ENCODE assay signal across 32 cellular contexts in the genomic region with DNA sequence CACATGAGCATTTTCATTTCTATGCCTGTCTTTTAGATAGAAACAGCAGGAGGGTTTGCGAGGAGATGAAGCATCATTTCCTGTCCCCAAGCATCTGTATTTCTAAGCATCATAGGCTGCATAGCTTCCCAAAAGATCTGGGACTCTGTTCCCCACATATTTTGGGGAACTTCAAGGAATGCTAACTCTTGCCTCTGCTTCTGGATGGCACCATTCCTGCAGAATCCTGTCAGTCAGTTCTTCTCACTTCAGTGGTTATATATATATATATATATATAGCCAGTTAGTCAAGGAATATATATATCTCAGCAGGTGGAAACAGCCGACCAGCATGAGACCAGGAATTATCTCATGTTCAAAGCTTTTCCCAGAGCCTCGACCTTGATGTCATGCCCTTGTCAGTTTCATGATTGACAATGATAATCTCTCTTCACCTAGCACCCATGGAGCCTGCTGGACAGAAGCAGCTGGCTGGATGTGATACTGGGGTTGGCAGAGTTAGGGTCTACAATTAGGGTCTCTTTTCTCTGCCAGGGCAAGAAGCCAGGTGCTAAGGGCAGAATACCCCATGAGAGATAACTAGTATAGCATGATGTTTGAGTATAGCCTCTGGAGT. TPM values are rescaled to one million over a fixed set of nuclear protein-coding genes. Genes with fewer than 3 reads are reported as not detected.
A peak's percentile ranks its signal among the peaks of the same experiment; 100 is the strongest.
DNase-seq lines count a peak whose midpoint lies in the region; ATAC-seq, FAIRE-seq and TF ChIP-seq lines count a peak whose summit lies in the region.
"Had no signal": no experiment of that assay in that cellular context is flagged by ENCODE, and none has a peak within 500 bp of the region (broad histone marks: within the 10 kb centered on the region; RNA-seq: fewer than 3 reads in every experiment).

No MANE protein-coding gene starts in this region.

- peaks cover 25% of the 10 kb centered on the region for H3K79me2 ChIP-seq in K562 (ENCODE audit: control insufficient read depth, insufficient read depth, low read length)

- no peaks in the 10 kb centered on the region for H3K27me3 ChIP-seq in heart left ventricle
- no peaks in the 10 kb centered on the region for H3K27me3 ChIP-seq in right cardiac atrium (ENCODE audit: control insufficient read depth, insufficient read depth)
- no peaks in the 10 kb centered on the region for H3K27me3 ChIP-seq in K562 (ENCODE audit: control insufficient read depth in 2 of 2, insufficient read depth in 2 of 2, low read length in 2 of 2)
- H3K27me3 ChIP-seq: hepatocyte had no signal

- peak overlapping the region in 2 of 3 experiments; percentile 70 to 100 for H3K4me3 Mint-ChIP-seq in nephron
- no peak overlapping the region for H3K4me3 Mint-ChIP-seq in type B pancreatic cell
- H3K4me3 Mint-ChIP-seq: activated CD4-positive, alpha-beta memory T cell treated with anti-CD3 and anti-CD28 coated beads for 36 hours; activated naive CD8-positive, alpha-beta T cell treated with anti-CD3 and anti-CD28 coated beads for 36 hours; central memory CD8-positive, alpha-beta T cell; HFFc6 had no signal

- H3K4me2 ChIP-seq in K562 (ENCODE audit: insufficient read depth, low read length) = no peak overlapping the region

- intact Hi-C loops in heart left ventricle (cut with DNase I) (loop anchor here in 1 of 10 donors (10.0 kb wide), 1 partner anchor 259 kb away; no protein-coding TSS in a partner anchor), right cardiac atrium (cut with DNase I) (no loop called here), K562 (cut with micrococcal nuclease) (loop anchor here (10.0 kb wide), 1 partner anchor 589 kb away; a partner anchor contains a TSS)

- DNase-seq in heart left ventricle = no peak
- no peak for DNase-seq in right cardiac atrium
- DNase-seq in K562 (ENCODE audit: extremely low read depth in 1 of 4, low spot score in 3 of 4) = no peak
- DNase-seq in type B pancreatic cell (ENCODE audit: extremely low spot score, unreplicated experiment) = no peak
- DNase-seq in DMS79 (lab: John Stamatoyannopoulos, UW) = no peak
- DNase-seq in NCI-H446 treated with DMSO at 0.1 percent for 48 hours (lab: John Stamatoyannopoulos, UW) = no peak
- DNase-seq: activated CD4-positive, alpha-beta memory T cell treated with anti-CD3 and anti-CD28 coated beads for 36 hours; activated CD8-positive, alpha-beta memory T cell treated with anti-CD3 and anti-CD28 coated beads, Interleukin-2, amount 50 U/mL, for 48 hours; activated naive CD8-positive, alpha-beta T cell treated with anti-CD3 and anti-CD28 coated beads for 36 hours; DMS53; GDM1; GM23248; HFFc6; immature natural killer cell; IMR-90; NCI-H1105; NCI-H2081; NCI-H446; nucleus accumbens; stimulated activated CD4-positive, alpha-beta T cell treated with anti-CD3 and anti-CD28 coated beads, Interleukin-4, amount 100 ng/mL, for 24 hours; stimulated activated naive CD4-positive, alpha-beta T cell had no signal

- H3K4me1 Mint-ChIP-seq in nephron = peaks cover 41% of the 10 kb centered on the region
- peaks cover 25% of the 10 kb centered on the region for H3K4me1 Mint-ChIP-seq in type B pancreatic cell (ENCODE audit: unreplicated experiment)

- no peak for TF ChIP-seq EP300 in K562 (IDR thresholded peaks at IDR 0.05; ENCODE audit: low read length)

- H3K4me3 ChIP-seq in heart left ventricle (peak overlapping the region in 6 of 12 donors; percentile 15 to 81 (median 46)), right cardiac atrium (ENCODE audit: low read length) (no peak overlapping the region), K562 (no peak overlapping the region)
- H3K4me3 ChIP-seq: GM23248, hepatocyte, thoracic aorta had no signal

- no peaks in the 10 kb centered on the region for H3K9me3 Mint-ChIP-seq in nephron
- no peaks in the 10 kb centered on the region for H3K9me3 Mint-ChIP-seq in type B pancreatic cell
- H3K9me3 Mint-ChIP-seq: activated CD4-positive, alpha-beta memory T cell treated with anti-CD3 and anti-CD28 coated beads for 36 hours; activated naive CD8-positive, alpha-beta T cell treated with anti-CD3 and anti-CD28 coated beads for 36 hours; central memory CD8-positive, alpha-beta T cell; HFFc6; immature natural killer cell had no signal

- H3K9me3 ChIP-seq in heart left ventricle (no peaks in the 10 kb centered on the region), right cardiac atrium (ENCODE audit: control insufficient read depth, low read length) (no peaks in the 10 kb centered on the region), K562 (replicated peaks; ENCODE audit: control insufficient read depth, insufficient read depth, low read depth, low read length) (no peaks in the 10 kb centered on the region)
- H3K9me3 ChIP-seq: thoracic aorta had no signal

- H3K27ac ChIP-seq in heart left ventricle = peak overlapping the region in 11 of 12 donors; percentile 78 to 97 (median 93)
- no peak overlapping the region for H3K27ac ChIP-seq in right cardiac atrium (ENCODE audit: low read length)
- H3K27ac ChIP-seq in K562 (ENCODE audit: extremely low read depth, low read depth, low read length) = no peak overlapping the region; the same call in 2 of the 3 replicates
- H3K27ac ChIP-seq: epithelial cell of prostate, GM23248 had no signal

- H3K36me3 Mint-ChIP-seq in nephron (ENCODE audit: low read depth) (no peaks in the 10 kb centered on the region), type B pancreatic cell (no peaks in the 10 kb centered on the region)
- H3K36me3 Mint-ChIP-seq: activated CD4-positive, alpha-beta memory T cell treated with anti-CD3 and anti-CD28 coated beads for 36 hours; activated naive CD8-positive, alpha-beta T cell treated with anti-CD3 and anti-CD28 coated beads for 36 hours had no signal

- BruUV-seq in K562 (replicated peaks; lab: Mats Ljungman, UMichigan) = no TSS peak

- H3K27ac Mint-ChIP-seq in nephron = peak overlapping the region in 1 of 3 experiments; percentile 24
- peak overlapping the region; percentile 98 for H3K27ac Mint-ChIP-seq in type B pancreatic cell
- H3K27ac Mint-ChIP-seq: activated CD4-positive, alpha-beta memory T cell treated with anti-CD3 and anti-CD28 coated beads for 36 hours; HFFc6 had no signal

- TF ChIP-seq CTCF in heart left ventricle (IDR thresholded peaks at IDR 0.05) (no peak), K562 (IDR thresholded peaks at IDR 0.05 in 2 of 3, conservative IDR thresholded peaks at IDR 0.05 in 1 of 3; ENCODE audit: insufficient read depth in 2 of 3, low read depth in 1 of 3, low read length in 3 of 3) (no peak), nephron (IDR thresholded peaks at IDR 0.05; ENCODE audit: unreplicated experiment in 3 of 3) (no peak), type B pancreatic cell (conservative IDR thresholded peaks at IDR 0.05) (no peak)

- H3K36me3 ChIP-seq in heart left ventricle (peaks cover 0 to 15% (median 5%) of the 10 kb centered on the region in 9 donors), K562 (ENCODE audit: control insufficient read depth, insufficient read depth, low read length) (peaks cover 9% of the 10 kb centered on the region)
- H3K36me3 ChIP-seq: thoracic aorta had no signal

- FAIRE-seq in K562 (lab: Jason Lieb, UNC) = no peak
- FAIRE-seq: A204.1, astrocyte, GM18507 had no signal

- H3K4me1 ChIP-seq in heart left ventricle (peaks cover 0 to 87% (median 36%) of the 10 kb centered on the region in 12 donors), right cardiac atrium (ENCODE audit: control insufficient read depth, insufficient read depth, low read length) (no peaks in the 10 kb centered on the region), K562 (replicated peaks in 1 of 2; ENCODE audit: control insufficient read depth in 2 of 2, insufficient read depth in 2 of 2, low read length in 2 of 2) (peaks cover 14 to 33% of the 10 kb centered on the region in 2 experiments)

- H3K27me3 Mint-ChIP-seq in nephron (ENCODE audit: low read depth) (no peaks in the 10 kb centered on the region), type B pancreatic cell (peaks cover 3% of the 10 kb centered on the region)
- H3K27me3 Mint-ChIP-seq: activated CD4-positive, alpha-beta memory T cell treated with anti-CD3 and anti-CD28 coated beads for 36 hours; activated naive CD8-positive, alpha-beta T cell treated with anti-CD3 and anti-CD28 coated beads for 36 hours had no signal

- TF ChIP-seq POLR2A in heart left ventricle (IDR thresholded peaks at IDR 0.05) (no peak), K562 (conservative IDR thresholded peaks at IDR 0.05) (no peak)

- CTCF ChIA-PET in K562 (lab: Yijun Ruan, JAX; ENCODE audit: low intra/inter-chr PET ratio) = interaction anchor here (0.6 kb wide), 1 partner anchor 577 kb away, joined by 5 read pairs; no protein-coding TSS in a partner anchor

- TF ChIP-seq RAD21 in K562 (CRISPR knock-in tag; conservative IDR thresholded peaks at IDR 0.05 in 1 of 2, IDR thresholded peaks at IDR 0.05 in 1 of 2) = no peak

- no peak overlapping the region for H3K9ac ChIP-seq in K562 (ENCODE audit: insufficient read depth in 1 of 2, low read depth in 2 of 2, low read length in 2 of 2)
- H3K9ac ChIP-seq: GM23248 had no signal

- 36 to 48% (median 41%) methylated on average over 3 of the region's 3 CpGs for WGBS in heart left ventricle, 4 donors
- WGBS in right cardiac atrium = 50% methylated on average over 3 of the region's 3 CpGs
- 25% methylated on average over 3 of the region's 3 CpGs for WGBS in K562 (ENCODE audit: insufficient coverage, low coverage, missing lambda C conversion rate)

- H2AFZ ChIP-seq in K562 (ENCODE audit: low read depth, low read length) = no peak overlapping the region
- H2AFZ ChIP-seq: GM23248, hepatocyte had no signal

- in situ Hi-C loops in K562 (cut with MboI) = no loop called here

- peaks cover 4% of the 10 kb centered on the region for H3K9me1 ChIP-seq in K562 (ENCODE audit: control insufficient read depth, insufficient read depth, low read length)

- POLR2A ChIA-PET in K562 (lab: Yijun Ruan, JAX) = interaction anchor here (1.1 to 1.7 kb wide), 6 partner anchors 8 to 31 kb away, joined by 3 to 5 read pairs (median 4); no protein-coding TSS in a partner anchor

- ATAC-seq in heart left ventricle (no peak), right cardiac atrium (no peak), K562 (no peak), GM21576 (IDR thresholded peaks at IDR 0.05; ENCODE audit: unreplicated experiment) (no peak)
- ATAC-seq: activated CD4-positive, CD25-positive, alpha-beta regulatory T cell treated with anti-CD3 and anti-CD28 coated beads, Interleukin-2, amount 50 U/mL, for 24 hours had no signal

- no peaks in the 10 kb centered on the region for H4K20me1 ChIP-seq in K562 (replicated peaks; ENCODE audit: control insufficient read depth, insufficient read depth, low read length)

RNA-seq across cellular contexts. Expression of a gene that starts 2.4 kb away (rescaled TPM):
- total RNA-seq in heart left ventricle = 100 to 1,000 TPM in 3 of 9 donors, 10 to 100 TPM in 6; 34.2 to 130 (median 64.0) TPM
- polyA plus RNA-seq in heart left ventricle = 10 to 100 TPM; 16.0 to 45.7 TPM
- 10 to 100 TPM; 16.4 to 29.7 (median 21.7) TPM for total RNA-seq in right cardiac atrium
- polyA plus RNA-seq in right cardiac atrium = 9.4 TPM
- 29.4 and 45.8 TPM in 2 replicates for total RNA-seq in K562 (2011; cell fraction: chromatin; rRNA removed; ENCODE audit: low replicate concordance)
- total RNA-seq in K562 (2011; cell fraction: nucleolus; rRNA removed) = 18.0 and 21.1 TPM in 2 replicates
- 29.2 and 44.5 TPM in 2 replicates for total RNA-seq in K562 (2011; cell fraction: nucleoplasm; rRNA removed)
- total RNA-seq in K562 (2014; rRNA removed) = 10.5 and 12.3 TPM in 2 replicates
- total RNA-seq in K562 (2014; rRNA removed; fragmentation: Illumina TruSeq; extraction: Trizol) = 21.9 and 26.2 TPM in 2 replicates
- total RNA-seq in K562 (2015; rRNA removed; fragmentation: Illumina TruSeq; extraction: Trizol) = 17.3 and 17.8 TPM in 2 replicates
- 20.4 and 22.9 TPM in 2 replicates for total RNA-seq in K562 (2021)
- 24.1 and 26.0 TPM in 2 replicates for polyA plus RNA-seq in K562 (2011; rRNA removed)
- 7.4 and 16.5 TPM in 2 replicates for polyA plus RNA-seq in K562 (2011; cell fraction: cytosol; rRNA removed)
- polyA plus RNA-seq in K562 (2011; cell fraction: nucleus; rRNA removed) = 45.3 and 52.2 TPM in 2 replicates
- 11.2 and 14.1 TPM in 2 replicates for polyA plus RNA-seq in K562 (2012)
- 13.5 and 16.4 TPM in 2 replicates for polyA plus RNA-seq in K562 (2014; fragmentation: Illumina TruSeq; extraction: Trizol)
- 1 to 10 TPM; 6.9 to 7.6 TPM for polyA plus RNA-seq in K562 (2014; fragmentation: Nextera tagmentation; extraction: Ambion mirVana)
- polyA plus RNA-seq in K562 (2014; rRNA removed) = 11.7 and 11.9 TPM in 2 replicates
- 44.6 and 45.6 TPM in 2 replicates for polyA minus RNA-seq in K562 (2011; rRNA and poly(A)+ RNA removed)
- polyA minus RNA-seq in K562 (2011; cell fraction: cytosol; rRNA and poly(A)+ RNA removed) = 11.7 and 14.3 TPM in 2 replicates
- 18.3 and 29.3 TPM in 2 replicates for polyA minus RNA-seq in K562 (2011; cell fraction: nucleus; rRNA and poly(A)+ RNA removed)
- 18.7 and 31.4 TPM in 2 replicates for total RNA-seq in type B pancreatic cell (ENCODE audit: low replicate concordance)

RNA-seq across cellular contexts. Expression of a gene that starts 4.5 kb away (rescaled TPM):
- total RNA-seq in heart left ventricle (1 to 10 TPM; 3.9 to 7.4 (median 6.1) TPM), right cardiac atrium (1 to 10 TPM; 4.6 to 5.0 (median 4.8) TPM), K562 (2014; rRNA removed) (47.5 and 49.8 TPM in 2 replicates), K562 (2014; rRNA removed; fragmentation: Illumina TruSeq; extraction: Trizol) (78.1 and 91.0 TPM in 2 replicates), K562 (2015; rRNA removed; fragmentation: Illumina TruSeq; extraction: Trizol) (51.8 and 56.0 TPM in 2 replicates), K562 (2021) (61.6 and 61.7 TPM in 2 replicates), type B pancreatic cell (ENCODE audit: low replicate concordance) (12.3 and 15.0 TPM in 2 replicates)
- polyA plus RNA-seq in heart left ventricle (1 to 10 TPM; 1.9 to 4.5 TPM), right cardiac atrium (1.6 TPM), K562 (2011; rRNA removed) (38.8 and 46.9 TPM in 2 replicates), K562 (2014; fragmentation: Illumina TruSeq; extraction: Trizol) (43.9 and 46.5 TPM in 2 replicates), K562 (2014; fragmentation: Nextera tagmentation; extraction: Ambion mirVana) (10 to 100 TPM; 18.2 to 24.0 TPM), K562 (2014; rRNA removed) (27.9 and 28.7 TPM in 2 replicates)
- total RNA-seq in K562 (2011; cell fraction: chromatin; rRNA removed; ENCODE audit: low replicate concordance) = 25.7 and 74.5 TPM in 2 replicates
- total RNA-seq in K562 (2011; cell fraction: nucleolus; rRNA removed) = 20.0 and 23.4 TPM in 2 replicates
- 50.4 and 82.5 TPM in 2 replicates for total RNA-seq in K562 (2011; cell fraction: nucleoplasm; rRNA removed)
- 9.4 and 20.3 TPM in 2 replicates for polyA plus RNA-seq in K562 (2011; cell fraction: cytosol; rRNA removed)
- 23.5 and 35.3 TPM in 2 replicates for polyA plus RNA-seq in K562 (2011; cell fraction: nucleus; rRNA removed)
- 19.8 and 21.4 TPM in 2 replicates for polyA plus RNA-seq in K562 (2012)
- polyA minus RNA-seq in K562 (2011; rRNA and poly(A)+ RNA removed) = 61.7 and 76.1 TPM in 2 replicates
- 33.8 and 43.8 TPM in 2 replicates for polyA minus RNA-seq in K562 (2011; cell fraction: cytosol; rRNA and poly(A)+ RNA removed)
- polyA minus RNA-seq in K562 (2011; cell fraction: nucleus; rRNA and poly(A)+ RNA removed) = 50.4 and 102 TPM in 2 replicates

RNA-seq across cellular contexts. Expression of a gene that starts 22.9 kb away (rescaled TPM):
- total RNA-seq in heart left ventricle (1 to 10 TPM in 3 of 9 donors, under 1 TPM in 6; 0.42 to 3.3 (median 0.85) TPM), right cardiac atrium (under 1 TPM in 3 of 4 donors, not detected in 1; 0.06 to 0.14 (median 0.08) TPM), K562 (2014; rRNA removed) (1.8 TPM in 2 replicates), K562 (2014; rRNA removed; fragmentation: Illumina TruSeq; extraction: Trizol) (0.80 and 0.95 TPM in 2 replicates), K562 (2015; rRNA removed; fragmentation: Illumina TruSeq; extraction: Trizol) (0.80 and 0.87 TPM in 2 replicates), K562 (2021) (2.6 and 2.7 TPM in 2 replicates), type B pancreatic cell (ENCODE audit: low replicate concordance) (50.4 and 108 TPM in 2 replicates)
- polyA plus RNA-seq in heart left ventricle (under 1 TPM; 0.08 to 0.28 TPM), right cardiac atrium (0.05 TPM), K562 (2011; rRNA removed) (1.2 and 2.6 TPM in 2 replicates), K562 (2014; fragmentation: Illumina TruSeq; extraction: Trizol) (3.0 and 3.1 TPM in 2 replicates), K562 (2014; fragmentation: Nextera tagmentation; extraction: Ambion mirVana) (under 1 TPM; 0.62 to 0.69 TPM), K562 (2014; rRNA removed) (0.62 and 0.95 TPM in 2 replicates)
- 2.8 and 4.0 TPM in 2 replicates for total RNA-seq in K562 (2011; cell fraction: chromatin; rRNA removed; ENCODE audit: low replicate concordance)
- total RNA-seq in K562 (2011; cell fraction: nucleolus; rRNA removed) = 2.5 and 3.0 TPM in 2 replicates
- total RNA-seq in K562 (2011; cell fraction: nucleoplasm; rRNA removed) = 3.1 and 3.4 TPM in 2 replicates
- 0.81 and 1.4 TPM in 2 replicates for polyA plus RNA-seq in K562 (2011; cell fraction: cytosol; rRNA removed)
- 2.3 and 5.0 TPM in 2 replicates for polyA plus RNA-seq in K562 (2011; cell fraction: nucleus; rRNA removed)
- polyA plus RNA-seq in K562 (2012) = 2.2 and 2.8 TPM in 2 replicates
- polyA minus RNA-seq in K562 (2011; rRNA and poly(A)+ RNA removed) = 2.6 TPM in 2 replicates
- polyA minus RNA-seq in K562 (2011; cell fraction: cytosol; rRNA and poly(A)+ RNA removed) = 2.4 and 2.5 TPM in 2 replicates
- 4.4 and 5.2 TPM in 2 replicates for polyA minus RNA-seq in K562 (2011; cell fraction: nucleus; rRNA and poly(A)+ RNA removed)
- total RNA-seq: activated CD4-positive, alpha-beta memory T cell treated with anti-CD3 and anti-CD28 coated beads for 36 hours; GM23248 had no signal
- polyA plus RNA-seq: GM23248 had no signal

RNA-seq across cellular contexts. Expression of a gene that starts 33.2 kb away (rescaled TPM):
- 1 to 10 TPM in 2 of 9 donors, under 1 TPM in 1, not detected in 6; 0.20 to 3.3 (median 1.3) TPM for total RNA-seq in heart left ventricle
- polyA plus RNA-seq in heart left ventricle = not detected
- under 1 TPM in 1 of 4 donors, not detected in 3; 0.43 TPM for total RNA-seq in right cardiac atrium
- 0.05 TPM for polyA plus RNA-seq in right cardiac atrium
- total RNA-seq in K562 (2011; cell fraction: chromatin; rRNA removed; ENCODE audit: low replicate concordance) = not detected in 2 replicates
- not detected in 2 replicates for total RNA-seq in K562 (2011; cell fraction: nucleolus; rRNA removed)
- not detected in 2 replicates for total RNA-seq in K562 (2011; cell fraction: nucleoplasm; rRNA removed)
- total RNA-seq in K562 (2014; rRNA removed) = not detected in 2 replicates
- total RNA-seq in K562 (2014; rRNA removed; fragmentation: Illumina TruSeq; extraction: Trizol) = not detected in 2 replicates
- not detected in 2 replicates for total RNA-seq in K562 (2015; rRNA removed; fragmentation: Illumina TruSeq; extraction: Trizol)
- not detected in 2 replicates for total RNA-seq in K562 (2021)
- polyA plus RNA-seq in K562 (2011; rRNA removed) = not detected in 2 replicates
- polyA plus RNA-seq in K562 (2011; cell fraction: cytosol; rRNA removed) = 0.03 TPM in 1 of 2 replicates, not detected in the other
- not detected in 2 replicates for polyA plus RNA-seq in K562 (2011; cell fraction: nucleus; rRNA removed)
- polyA plus RNA-seq in K562 (2012) = not detected in 2 replicates
- not detected in 2 replicates for polyA plus RNA-seq in K562 (2014; fragmentation: Illumina TruSeq; extraction: Trizol)
- polyA plus RNA-seq in K562 (2014; fragmentation: Nextera tagmentation; extraction: Ambion mirVana) = not detected
- not detected in 2 replicates for polyA plus RNA-seq in K562 (2014; rRNA removed)
- 0.12 TPM in 1 of 2 replicates, not detected in the other for polyA minus RNA-seq in K562 (2011; rRNA and poly(A)+ RNA removed)
- 2.3 and 3.0 TPM in 2 replicates for polyA minus RNA-seq in K562 (2011; cell fraction: cytosol; rRNA and poly(A)+ RNA removed)
- polyA minus RNA-seq in K562 (2011; cell fraction: nucleus; rRNA and poly(A)+ RNA removed) = 0.22 and 0.54 TPM in 2 replicates
- 0.36 and 4.4 TPM in 2 replicates for total RNA-seq in type B pancreatic cell (ENCODE audit: low replicate concordance)
- total RNA-seq: GM23248, IMR-90, lower leg skin had no signal
- polyA plus RNA-seq: GM23248, IMR-90 had no signal

RNA-seq across cellular contexts. Expression of a gene that starts 48.5 kb away (rescaled TPM):
- total RNA-seq in heart left ventricle = not detected
- under 1 TPM in 1 of 2 donors, not detected in 1; 0.03 TPM for polyA plus RNA-seq in heart left ventricle
- under 1 TPM in 1 of 4 donors, not detected in 3; 0.14 TPM for total RNA-seq in right cardiac atrium
- not detected for polyA plus RNA-seq in right cardiac atrium
- not detected in 2 replicates for total RNA-seq in K562 (2011; cell fraction: chromatin; rRNA removed; ENCODE audit: low replicate concordance)
- total RNA-seq in K562 (2011; cell fraction: nucleolus; rRNA removed) = not detected in 2 replicates
- total RNA-seq in K562 (2011; cell fraction: nucleoplasm; rRNA removed) = not detected in 2 replicates
- not detected in 2 replicates for total RNA-seq in K562 (2014; rRNA removed)
- 0.10 and 0.15 TPM in 2 replicates for total RNA-seq in K562 (2014; rRNA removed; fragmentation: Illumina TruSeq; extraction: Trizol)
- total RNA-seq in K562 (2015; rRNA removed; fragmentation: Illumina TruSeq; extraction: Trizol) = 0.22 and 0.23 TPM in 2 replicates
- 0.18 and 0.47 TPM in 2 replicates for total RNA-seq in K562 (2021)
- polyA plus RNA-seq in K562 (2011; rRNA removed) = 0.04 TPM in 1 of 2 replicates, not detected in the other
- not detected in 2 replicates for polyA plus RNA-seq in K562 (2011; cell fraction: cytosol; rRNA removed)
- not detected in 2 replicates for polyA plus RNA-seq in K562 (2011; cell fraction: nucleus; rRNA removed)
- polyA plus RNA-seq in K562 (2012) = 0.18 and 0.82 TPM in 2 replicates
- 0.06 and 0.07 TPM in 2 replicates for polyA plus RNA-seq in K562 (2014; fragmentation: Illumina TruSeq; extraction: Trizol)
- under 1 TPM in 1 of 2 experiments, not detected in 1; 0.06 TPM for polyA plus RNA-seq in K562 (2014; fragmentation: Nextera tagmentation; extraction: Ambion mirVana)
- not detected in 2 replicates for polyA plus RNA-seq in K562 (2014; rRNA removed)
- polyA minus RNA-seq in K562 (2011; rRNA and poly(A)+ RNA removed) = not detected in 2 replicates
- polyA minus RNA-seq in K562 (2011; cell fraction: cytosol; rRNA and poly(A)+ RNA removed) = not detected in 2 replicates
- not detected in 2 replicates for polyA minus RNA-seq in K562 (2011; cell fraction: nucleus; rRNA and poly(A)+ RNA removed)
- 0.87 and 6.8 TPM in 2 replicates for total RNA-seq in type B pancreatic cell (ENCODE audit: low replicate concordance)
- total RNA-seq: activated CD4-positive, alpha-beta memory T cell treated with anti-CD3 and anti-CD28 coated beads for 36 hours; activated naive CD8-positive, alpha-beta T cell treated with anti-CD3 and anti-CD28 coated beads for 36 hours; astrocyte; GM23248; HFFc6; IMR-90; lower leg skin had no signal
- polyA plus RNA-seq: GM23248, immature natural killer cell, IMR-90 had no signal

Comparison
In these comparisons a context has a peak if more than half of its experiments do, and no peak if none do; other contexts are left out.
1. H3K27ac ChIP-seq: peak in heart left ventricle (11 of 12); none in right cardiac atrium (single experiment) and K562 (single experiment).
2. RNA of a gene that starts 22.9 kb away (total RNA-seq): 50.4 to 108 TPM in type B pancreatic cell; 0.80 to 4.0 TPM in K562, 0.42 to 3.3 TPM in heart left ventricle and 0.06 to 0.14 TPM in right cardiac atrium; every median in the first group is over 10 times any median in the second.